1 cellular context compared by ENCODE assay signal in genomic region chr3:14780927-14781507, GRCh38.
TF ChIP-seq lines count a peak whose summit lies in the region.

No MANE protein-coding gene starts in this region.

TF ChIP-seq in K562, 482 proteins besides CTCF, POLR2A, EP300 and RAD21 (continued from another document):
- TF ChIP-seq ZNF583 (CRISPR knock-in tag; IDR thresholded peaks at IDR 0.05) (0 out of 2 replicates have a peak, but pooled peaks have one; percentile 24), ZNF263 (CRISPR knock-in tag; IDR thresholded peaks at IDR 0.05; ENCODE audit: borderline replicate concordance) (peak; percentile 40; the same call in 1 of the 2 replicates), SPI1 (IDR thresholded peaks at IDR 0.05; ENCODE audit: borderline replicate concordance, low read depth, low read length) (no peak), NFE2 (IDR thresholded peaks at IDR 0.05; ENCODE audit: low read depth) (no peak), SMC3 (conservative IDR thresholded peaks at IDR 0.05; ENCODE audit: insufficient read depth, low read depth, low read length) (peak; percentile 73), TEAD1 (CRISPR knock-in tag; IDR thresholded peaks at IDR 0.05) (0 out of 4 replicates have a peak, but pooled peaks of 1 of the 2 experiments have one; percentile 11), PURB (CRISPR knock-in tag; IDR thresholded peaks at IDR 0.05; ENCODE audit: low read depth) (no peak), CHD2 (IDR thresholded peaks at IDR 0.05; ENCODE audit: low read depth, low read length) (no peak), PHF21A (IDR thresholded peaks at IDR 0.05; ENCODE audit: borderline replicate concordance, low read depth) (no peak), RB1 (IDR thresholded peaks at IDR 0.05; ENCODE audit: low read depth) (peak; percentile 47; the same call in 1 of the 2 replicates), THRA (IDR thresholded peaks at IDR 0.05) (no peak), ZNF282 (CRISPR knock-in tag; IDR thresholded peaks at IDR 0.05) (no peak), TBL1XR1 (IDR thresholded peaks at IDR 0.05; ENCODE audit: low read length in 2 of 2) (no peak), GTF3C2 (IDR thresholded peaks at IDR 0.05; ENCODE audit: borderline replicate concordance, extremely low read depth, insufficient read length) (no peak)
- TF ChIP-seq, protein P1, sequence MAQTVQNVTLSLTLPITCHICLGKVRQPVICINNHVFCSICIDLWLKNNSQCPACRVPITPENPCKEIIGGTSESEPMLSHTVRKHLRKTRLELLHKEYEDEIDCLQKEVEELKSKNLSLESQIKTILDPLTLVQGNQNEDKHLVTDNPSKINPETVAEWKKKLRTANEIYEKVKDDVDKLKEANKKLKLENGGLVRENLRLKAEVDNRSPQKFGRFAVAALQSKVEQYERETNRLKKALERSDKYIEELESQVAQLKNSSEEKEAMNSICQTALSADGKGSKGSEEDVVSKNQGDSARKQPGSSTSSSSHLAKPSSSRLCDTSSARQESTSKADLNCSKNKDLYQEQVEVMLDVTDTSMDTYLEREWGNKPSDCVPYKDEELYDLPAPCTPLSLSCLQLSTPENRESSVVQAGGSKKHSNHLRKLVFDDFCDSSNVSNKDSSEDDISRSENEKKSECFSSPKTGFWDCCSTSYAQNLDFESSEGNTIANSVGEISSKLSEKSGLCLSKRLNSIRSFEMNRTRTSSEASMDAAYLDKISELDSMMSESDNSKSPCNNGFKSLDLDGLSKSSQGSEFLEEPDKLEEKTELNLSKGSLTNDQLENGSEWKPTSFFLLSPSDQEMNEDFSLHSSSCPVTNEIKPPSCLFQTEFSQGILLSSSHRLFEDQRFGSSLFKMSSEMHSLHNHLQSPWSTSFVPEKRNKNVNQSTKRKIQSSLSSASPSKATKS (CRISPR knock-in tag; IDR thresholded peaks at IDR 0.05): no peak
- TF ChIP-seq, protein P2, sequence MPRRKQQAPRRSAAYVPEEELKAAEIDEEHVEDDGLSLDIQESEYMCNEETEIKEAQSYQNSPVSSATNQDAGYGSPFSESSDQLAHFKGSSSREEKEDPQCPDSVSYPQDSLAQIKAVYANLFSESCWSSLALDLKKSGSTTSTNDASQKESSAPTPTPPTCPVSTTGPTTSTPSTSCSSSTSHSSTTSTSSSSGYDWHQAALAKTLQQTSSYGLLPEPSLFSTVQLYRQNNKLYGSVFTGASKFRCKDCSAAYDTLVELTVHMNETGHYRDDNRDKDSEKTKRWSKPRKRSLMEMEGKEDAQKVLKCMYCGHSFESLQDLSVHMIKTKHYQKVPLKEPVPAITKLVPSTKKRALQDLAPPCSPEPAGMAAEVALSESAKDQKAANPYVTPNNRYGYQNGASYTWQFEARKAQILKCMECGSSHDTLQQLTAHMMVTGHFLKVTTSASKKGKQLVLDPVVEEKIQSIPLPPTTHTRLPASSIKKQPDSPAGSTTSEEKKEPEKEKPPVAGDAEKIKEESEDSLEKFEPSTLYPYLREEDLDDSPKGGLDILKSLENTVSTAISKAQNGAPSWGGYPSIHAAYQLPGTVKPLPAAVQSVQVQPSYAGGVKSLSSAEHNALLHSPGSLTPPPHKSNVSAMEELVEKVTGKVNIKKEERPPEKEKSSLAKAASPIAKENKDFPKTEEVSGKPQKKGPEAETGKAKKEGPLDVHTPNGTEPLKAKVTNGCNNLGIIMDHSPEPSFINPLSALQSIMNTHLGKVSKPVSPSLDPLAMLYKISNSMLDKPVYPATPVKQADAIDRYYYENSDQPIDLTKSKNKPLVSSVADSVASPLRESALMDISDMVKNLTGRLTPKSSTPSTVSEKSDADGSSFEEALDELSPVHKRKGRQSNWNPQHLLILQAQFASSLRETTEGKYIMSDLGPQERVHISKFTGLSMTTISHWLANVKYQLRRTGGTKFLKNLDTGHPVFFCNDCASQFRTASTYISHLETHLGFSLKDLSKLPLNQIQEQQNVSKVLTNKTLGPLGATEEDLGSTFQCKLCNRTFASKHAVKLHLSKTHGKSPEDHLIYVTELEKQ (CRISPR knock-in tag; IDR thresholded peaks at IDR 0.05): no peak
- TF ChIP-seq, protein P3, sequence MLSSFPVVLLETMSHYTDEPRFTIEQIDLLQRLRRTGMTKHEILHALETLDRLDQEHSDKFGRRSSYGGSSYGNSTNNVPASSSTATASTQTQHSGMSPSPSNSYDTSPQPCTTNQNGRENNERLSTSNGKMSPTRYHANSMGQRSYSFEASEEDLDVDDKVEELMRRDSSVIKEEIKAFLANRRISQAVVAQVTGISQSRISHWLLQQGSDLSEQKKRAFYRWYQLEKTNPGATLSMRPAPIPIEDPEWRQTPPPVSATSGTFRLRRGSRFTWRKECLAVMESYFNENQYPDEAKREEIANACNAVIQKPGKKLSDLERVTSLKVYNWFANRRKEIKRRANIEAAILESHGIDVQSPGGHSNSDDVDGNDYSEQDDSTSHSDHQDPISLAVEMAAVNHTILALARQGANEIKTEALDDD (IDR thresholded peaks at IDR 0.05): peak; percentile 15; the same call in 1 of the 2 replicates
